Comparison of ENCODE assay signal across 8 cellular contexts in the genomic region with DNA sequence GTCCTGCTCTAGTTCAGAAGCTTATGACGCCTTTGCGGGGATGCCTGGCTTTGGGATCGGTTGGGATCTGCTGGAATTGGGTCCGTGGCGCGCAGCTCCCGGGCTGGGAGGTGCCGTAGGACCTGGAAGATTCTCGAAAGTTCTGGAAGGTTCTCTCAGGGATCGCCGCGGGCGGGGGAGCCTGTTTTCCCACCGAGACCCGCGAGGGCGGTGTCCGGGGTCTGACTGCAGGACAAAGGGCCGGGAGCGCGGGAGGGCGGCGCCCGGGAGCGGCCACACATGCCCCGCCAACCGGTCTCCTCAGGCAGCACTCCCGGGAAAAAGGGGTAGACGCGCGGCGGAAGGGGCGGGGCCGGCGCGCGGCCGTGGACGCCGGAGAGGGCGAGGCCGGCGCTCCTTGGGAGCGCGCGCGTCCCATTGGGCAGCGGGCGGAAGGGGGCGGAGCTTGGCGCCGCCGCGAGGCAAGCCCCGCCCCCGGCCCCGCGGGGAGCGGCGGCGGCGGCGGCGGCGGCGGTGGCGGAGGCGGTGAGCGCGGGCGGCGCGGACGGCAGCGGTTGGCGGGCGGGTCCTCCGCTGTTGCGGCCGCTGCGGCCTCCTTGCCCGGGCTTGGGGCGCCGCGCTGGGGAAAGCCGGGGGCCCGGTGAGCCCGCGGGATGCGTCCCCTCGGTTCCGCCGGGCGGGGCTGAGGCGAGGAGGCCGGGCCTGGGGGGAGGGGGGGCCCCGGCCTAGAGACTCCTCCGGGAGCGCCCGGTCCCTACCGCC. TPM values are rescaled to one million over a fixed set of nuclear protein-coding genes. Genes with fewer than 3 reads are reported as not detected.
DNase-seq lines count a peak whose midpoint lies in the region; ATAC-seq and TF ChIP-seq lines count a peak whose summit lies in the region.

No MANE protein-coding gene starts in this region.

- peak overlapping the region; percentile 91 for H3K4me3 ChIP-seq in BLaER1
- peak overlapping the region; percentile 66 for H3K4me3 ChIP-seq in lower leg skin (ENCODE audit: low read depth, poor library complexity, severe bottlenecking)

- H3K4me1 ChIP-seq in BLaER1: peaks cover 37% of the 10 kb centered on the region

- DNase-seq in NCI-H526 (lab: John Stamatoyannopoulos, UW): peak; percentile 14 to 89
- peak; percentile 69 to 73 for DNase-seq in activated CD4-positive, alpha-beta T cell treated with anti-CD3 and anti-CD28 coated beads, Interleukin-2, amount 50 U/mL, for 4 hours
- DNase-seq in dermis microvascular lymphatic vessel endothelial cell (ENCODE audit: low read depth in 2 of 2): peak; percentile 62 to 89
- peak; percentile 81 to 98 for DNase-seq in lower leg skin (ENCODE audit: low spot score in 2 of 2)
- peak; percentile 81 to 89 for DNase-seq in stimulated activated CD4-positive, alpha-beta T cell treated with anti-CD3 and anti-CD28 coated beads, Interleukin-4, amount 100 ng/mL, for 4 hours

- peak; percentile 95 for ATAC-seq in GM19324 (IDR thresholded peaks at IDR 0.05; ENCODE audit: low FRiP score, unreplicated experiment)
- ATAC-seq in HG03460 (IDR thresholded peaks at IDR 0.05; ENCODE audit: unreplicated experiment): peak; percentile 82

- peak overlapping the region; percentile 86 for H3K9ac ChIP-seq in BLaER1

- H3K4me2 ChIP-seq in BLaER1: peak overlapping the region; percentile 93

- 0 out of 2 replicates have a peak, but pooled peaks cover 13% of the 10 kb centered on the region for H4K20me1 ChIP-seq in BLaER1

- 0% methylated on average over 5 to 45 of the region's 101 CpGs for WGBS in lower leg skin, 2 donors

- no peaks in the 10 kb centered on the region for H3K27me3 ChIP-seq in BLaER1

- TF ChIP-seq CTCF in lower leg skin (IDR thresholded peaks at IDR 0.05): no peak

- H3K36me3 ChIP-seq in BLaER1: peaks cover 26% of the 10 kb centered on the region

- peak overlapping the region; percentile 88 for H3K27ac ChIP-seq in BLaER1

- no peaks in the 10 kb centered on the region for H3K9me3 ChIP-seq in BLaER1

- TF ChIP-seq POLR2A in lower leg skin (IDR thresholded peaks at IDR 0.05): no peak

- intact Hi-C loops in lower leg skin (cut with DNase I; ENCODE audit: low total_unique reads): loop anchor here (10.0 kb wide), 1 partner anchor 70 kb away; a partner anchor contains a TSS

RNA-seq across cellular contexts. Expression of a gene that starts 29.0 kb away (rescaled TPM):
- total RNA-seq in dermis microvascular lymphatic vessel endothelial cell (67.7 and 92.3 TPM in 2 replicates), lower leg skin (100 to 1,000 TPM; 108 to 217 (median 128) TPM)

RNA-seq across cellular contexts. Expression of a gene that starts 46.7 kb away (rescaled TPM):
- total RNA-seq in dermis microvascular lymphatic vessel endothelial cell: 9.1 and 10.2 TPM in 2 replicates
- total RNA-seq in lower leg skin: 10 to 100 TPM; 33.8 to 72.0 (median 46.0) TPM

RNA-seq across cellular contexts. Expression of a gene that starts 52.7 kb away (rescaled TPM):
- total RNA-seq in dermis microvascular lymphatic vessel endothelial cell: 69.4 and 70.3 TPM in 2 replicates
- total RNA-seq in lower leg skin: 10 to 100 TPM; 28.6 to 60.5 (median 48.2) TPM

Comparison
In these comparisons a context has a peak if more than half of its experiments do, and no peak if none do; other contexts are left out.
1. Peak in every context shown above with its lines: DNase-seq, ATAC-seq, H3K4me3 ChIP-seq and H3K27ac ChIP-seq.